9 cellular contexts compared by ENCODE assay signal in the genomic region with DNA sequence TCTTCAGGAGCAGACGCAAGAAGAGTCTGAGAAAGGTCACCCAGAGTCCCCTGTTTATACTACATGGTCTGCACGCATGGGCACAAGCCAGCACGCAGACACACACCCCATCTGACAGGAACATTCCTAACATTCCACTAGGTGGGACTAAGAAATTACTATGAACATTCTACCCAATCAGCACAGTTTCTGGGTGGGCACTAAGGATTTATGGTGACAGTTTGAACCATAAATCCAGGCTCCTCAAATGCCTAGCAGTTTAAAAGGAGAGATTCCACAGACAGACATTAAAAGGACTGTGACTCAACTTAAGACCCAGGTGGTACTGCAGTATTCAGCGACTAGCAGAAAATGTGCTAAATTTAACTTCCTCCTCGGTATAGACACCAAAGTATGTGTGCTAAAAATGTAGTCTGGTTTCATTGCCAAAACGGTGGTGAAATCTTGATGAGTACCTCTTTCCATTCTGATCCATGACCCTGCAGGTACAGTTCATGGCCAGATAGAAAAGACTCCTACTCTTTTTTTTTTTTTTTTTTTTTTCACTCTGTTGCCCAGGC. TPM values are rescaled to one million over a fixed set of nuclear protein-coding genes. Genes with fewer than 3 reads are reported as not detected.
A peak's percentile ranks its signal among the peaks of the same experiment; 100 is the strongest.
DNase-seq lines count a peak whose midpoint lies in the region; ATAC-seq and TF ChIP-seq lines count a peak whose summit lies in the region.
"Had no signal": no experiment of that assay in that cellular context is flagged by ENCODE, and none has a peak within 500 bp of the region (broad histone marks: within the 10 kb centered on the region; RNA-seq: fewer than 3 reads in every experiment).

No MANE protein-coding gene starts in this region.

- no peak for TF ChIP-seq RAD21 in liver (IDR thresholded peaks at IDR 0.05)

- intact Hi-C loops in CD4-positive, alpha-beta T cell (cut with DNase I, micrococcal nuclease) = loop anchor here in 1 of 2 experiments (10.0 kb wide), 1 partner anchor 190 kb away; no protein-coding TSS in a partner anchor

- H3K9ac ChIP-seq in liver (ENCODE audit: low read depth in 1 of 2, low read length in 2 of 2) = no peak overlapping the region

- ATAC-seq in HG02642 (IDR thresholded peaks at IDR 0.05; ENCODE audit: poor library complexity, unreplicated experiment) (no peak), GM18867 (IDR thresholded peaks at IDR 0.05; ENCODE audit: unreplicated experiment) (no peak)
- ATAC-seq in CD4-positive, alpha-beta T cell (ENCODE audit: poor library complexity) = no peak

- no peaks in the 10 kb centered on the region for H3K9me3 ChIP-seq in liver (ENCODE audit: control insufficient read depth in 4 of 4, low read length in 3 of 4)
- no peaks in the 10 kb centered on the region for H3K9me3 ChIP-seq in CD4-positive, alpha-beta T cell (ENCODE audit: control insufficient read depth, low read length)

- CTCF ChIA-PET in AG04449 (lab: Yijun Ruan, JAX) = interaction anchor here (0.7 to 4.3 kb wide), 6 partner anchors 11 to 49 kb away, joined by 3 to 21 read pairs (median 4); no protein-coding TSS in a partner anchor
- CTCF ChIA-PET in CD4-positive, alpha-beta T cell (lab: Charles Lee) = interaction anchor here (0.5 kb wide), 1 partner anchor 117 kb away, joined by 3 read pairs; no protein-coding TSS in a partner anchor

- H3K36me3 Mint-ChIP-seq in CD4-positive, alpha-beta T cell (ENCODE audit: low read depth) = peaks cover 28% of the 10 kb centered on the region

- no peaks in the 10 kb centered on the region for H3K27me3 Mint-ChIP-seq in CD4-positive, alpha-beta T cell
- H3K27me3 Mint-ChIP-seq: memory B cell had no signal

- no peaks in the 10 kb centered on the region for H3K9me3 Mint-ChIP-seq in CD4-positive, alpha-beta T cell

- POLR2A ChIA-PET in AG04449 (lab: Yijun Ruan, JAX) = interaction anchor here (1.2 to 1.3 kb wide), 2 partner anchors 10 to 15 kb away, joined by 3 to 6 read pairs; no protein-coding TSS in a partner anchor
- POLR2A ChIA-PET in CD4-positive, alpha-beta T cell (lab: Charles Lee) = no interaction called here

- H3K4me1 Mint-ChIP-seq in CD4-positive, alpha-beta T cell (ENCODE audit: low read depth) = no peaks in the 10 kb centered on the region
- H3K4me1 Mint-ChIP-seq: memory B cell had no signal

- in situ Hi-C loops in astrocyte of the spinal cord (cut with HindIII; ENCODE audit: low sequenced_read_pairs) = no loop called here

- DNase-seq in AG04449 (ENCODE audit: low read depth, low spot score) (peak; percentile 99), HT-29 (ENCODE audit: low spot score) (peak; percentile 59), astrocyte of the spinal cord (ENCODE audit: low read depth, low spot score) (peak; percentile 96), DMS53 (lab: John Stamatoyannopoulos, UW) (no peak)
- DNase-seq in CD4-positive, alpha-beta T cell = no peak

- H3K4me3 ChIP-seq in AG04449 (ENCODE audit: low read depth, low read length) (no peak overlapping the region), astrocyte of the spinal cord (ENCODE audit: low read depth, low read length) (no peak overlapping the region), liver (ENCODE audit: low read depth in 1 of 3, low read length in 3 of 3) (no peak overlapping the region)

- H3K27ac Mint-ChIP-seq in CD4-positive, alpha-beta T cell = no peak overlapping the region
- H3K27ac Mint-ChIP-seq: memory B cell had no signal

- TF ChIP-seq CTCF in AG04449 (IDR thresholded peaks at IDR 0.05; ENCODE audit: insufficient read depth, low read length, missing control alignments) = no peak
- no peak for TF ChIP-seq CTCF in astrocyte of the spinal cord (IDR thresholded peaks at IDR 0.05; ENCODE audit: low read depth, low read length)
- TF ChIP-seq CTCF in liver (IDR thresholded peaks at IDR 0.05; ENCODE audit: low read depth, low read length, missing input control) = no peak
- TF ChIP-seq CTCF in CD4-positive, alpha-beta T cell (IDR thresholded peaks at IDR 0.05) = no peak

- no peak overlapping the region for H3K4me3 Mint-ChIP-seq in CD4-positive, alpha-beta T cell
- H3K4me3 Mint-ChIP-seq: memory B cell had no signal

- peaks cover 12 to 30% (median 23%) of the 10 kb centered on the region in 4 donors for H3K36me3 ChIP-seq in liver (ENCODE audit: control insufficient read depth in 4 of 4, insufficient read depth in 3 of 4, low read depth in 1 of 4, low read length in 3 of 4)

- no peak overlapping the region for H3K27ac ChIP-seq in liver (ENCODE audit: low read depth in 1 of 2, low read length in 2 of 2)
- no peak overlapping the region for H3K27ac ChIP-seq in CD4-positive, alpha-beta T cell (ENCODE audit: low read depth, low read length)

- peaks cover 0 to 3% (median 0%) of the 10 kb centered on the region in 4 donors for H3K4me1 ChIP-seq in liver (ENCODE audit: control insufficient read depth in 4 of 4, insufficient read depth in 4 of 4, low read length in 3 of 4)

- H3K27me3 ChIP-seq in liver (ENCODE audit: control insufficient read depth in 4 of 4, insufficient read depth in 4 of 4, low read length in 3 of 4) = no peaks in the 10 kb centered on the region
- no peaks in the 10 kb centered on the region for H3K27me3 ChIP-seq in CD4-positive, alpha-beta T cell (ENCODE audit: control insufficient read depth, insufficient read depth, low read length)

- WGBS in liver = 53% methylated on average over 6 of the region's 6 CpGs

TF ChIP-seq in liver, 16 proteins besides CTCF, POLR2A, EP300 and RAD21:
- TF ChIP-seq HNF4G (IDR thresholded peaks at IDR 0.05) (no peak), YY1 (IDR thresholded peaks at IDR 0.05) (no peak), JUND (IDR thresholded peaks at IDR 0.05) (peak; percentile 88 to 95), SP1 (IDR thresholded peaks at IDR 0.05) (peak; percentile 34), EGR1 (IDR thresholded peaks at IDR 0.05; ENCODE audit: low read depth in 2 of 2) (peak in 1 of 2 donors; percentile 77), RXRA (IDR thresholded peaks at IDR 0.05) (peak; percentile 40 to 68), FOXA1 (IDR thresholded peaks at IDR 0.05) (no peak), REST (IDR thresholded peaks at IDR 0.05) (no peak), HNF4A (conservative IDR thresholded peaks at IDR 0.05) (peak in 1 of 2 donors; percentile 46)
- TF ChIP-seq, protein P1, sequence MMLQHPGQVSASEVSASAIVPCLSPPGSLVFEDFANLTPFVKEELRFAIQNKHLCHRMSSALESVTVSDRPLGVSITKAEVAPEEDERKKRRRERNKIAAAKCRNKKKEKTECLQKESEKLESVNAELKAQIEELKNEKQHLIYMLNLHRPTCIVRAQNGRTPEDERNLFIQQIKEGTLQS (IDR thresholded peaks at IDR 0.05) = peak; percentile 83

RNA-seq across cellular contexts. Expression of gene ABHD4, which starts 16.2 kb away (rescaled TPM):
- total RNA-seq in HT-29 (2014; rRNA removed; shearing (Covaris generic)) = 6.1 and 8.4 TPM in 2 replicates
- 10 to 100 TPM in 1 of 2 donors, 1 to 10 TPM in 1; 9.9 to 12.3 TPM for total RNA-seq in liver
- polyA plus RNA-seq in liver = 10 to 100 TPM in 1 of 2 donors, 1 to 10 TPM in 1; 9.0 to 32.9 TPM
- total RNA-seq in CD4-positive, alpha-beta T cell = 1 to 10 TPM; 7.1 to 8.9 TPM

RNA-seq across cellular contexts. Expression of gene DAD1, which starts 25.3 kb away (rescaled TPM):
- 111 and 124 TPM in 2 replicates for total RNA-seq in HT-29 (2014; rRNA removed; shearing (Covaris generic))
- total RNA-seq in liver = 100 to 1,000 TPM; 142 to 187 TPM
- polyA plus RNA-seq in liver = 100 to 1,000 TPM; 223 to 254 TPM
- total RNA-seq in CD4-positive, alpha-beta T cell = 10 to 100 TPM; 41.8 to 44.1 TPM

RNA-seq across cellular contexts. Expression of gene OR6J1, which starts 29.8 kb away (rescaled TPM):
- total RNA-seq in HT-29 (2014; rRNA removed; shearing (Covaris generic)) = not detected in 2 replicates
- total RNA-seq in liver = not detected
- not detected for polyA plus RNA-seq in liver
- not detected for total RNA-seq in CD4-positive, alpha-beta T cell

Comparison
In these comparisons a context has a peak if more than half of its experiments do, and no peak if none do; other contexts are left out.
1. DNase-seq: peak in AG04449 (single experiment), HT-29 (single experiment) and astrocyte of the spinal cord (single experiment); none in DMS53 (single experiment) and CD4-positive, alpha-beta T cell (0 of 10).